ENCODE assay signal across 23 cellular contexts in the genomic region with DNA sequence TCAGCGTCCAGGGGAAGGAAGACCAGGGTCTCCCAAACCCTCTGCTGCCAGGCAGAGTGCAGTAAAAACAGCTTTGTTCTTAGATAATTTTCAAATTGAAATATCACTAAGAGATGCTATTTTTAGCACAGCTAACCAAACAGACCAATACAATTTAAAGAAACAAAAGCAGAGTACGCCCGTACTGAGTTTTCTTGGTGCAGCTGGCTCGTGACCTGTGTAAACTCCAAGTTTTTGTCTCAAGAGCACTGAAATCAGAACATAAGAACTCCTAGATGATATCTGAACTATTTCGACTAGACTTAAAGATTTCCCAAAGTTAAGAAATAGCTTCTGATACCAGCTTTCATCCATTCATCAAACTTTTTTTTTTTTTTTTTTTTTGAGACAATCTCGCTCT. TPM values are rescaled to one million over a fixed set of nuclear protein-coding genes. Genes with fewer than 3 reads are reported as not detected.
"Had no signal": no experiment of that assay in that cellular context is flagged by ENCODE, and none has a peak within 500 bp of the region (broad histone marks: within the 10 kb centered on the region; RNA-seq: fewer than 3 reads in every experiment).

No MANE protein-coding gene starts in this region.

- H3K4me1 ChIP-seq: foreskin keratinocyte, prostate gland had no signal

- ATAC-seq: foreskin keratinocyte; left lobe of liver; naive thymus-derived CD8-positive, alpha-beta T cell; T-helper 17 cell had no signal

- H3K4me3 Mint-ChIP-seq: activated CD4-positive, alpha-beta memory T cell treated with anti-CD3 and anti-CD28 coated beads for 36 hours; activated naive CD4-positive, alpha-beta T cell treated with anti-CD3 and anti-CD28 coated beads, Interleukin-2, amount 50 U/mL, for 24 hours; immature natural killer cell; naive thymus-derived CD8-positive, alpha-beta T cell; T-helper 17 cell had no signal

- H3K4me3 ChIP-seq: adrenal gland, prostate gland, spleen had no signal

- H3K27ac Mint-ChIP-seq: activated CD4-positive, alpha-beta memory T cell treated with anti-CD3 and anti-CD28 coated beads for 36 hours; T-helper 17 cell had no signal

- H3K36me3 ChIP-seq: adrenal gland, prostate gland had no signal

- H3K9me3 Mint-ChIP-seq: activated CD4-positive, alpha-beta memory T cell treated with anti-CD3 and anti-CD28 coated beads for 36 hours; activated naive CD4-positive, alpha-beta T cell treated with anti-CD3 and anti-CD28 coated beads, Interleukin-2, amount 50 U/mL, for 24 hours; immature natural killer cell; naive thymus-derived CD8-positive, alpha-beta T cell had no signal

- DNase-seq: activated CD4-positive, alpha-beta memory T cell treated with anti-CD3 and anti-CD28 coated beads for 36 hours; activated CD4-positive, alpha-beta T cell treated with anti-CD3 and anti-CD28 coated beads for 48 hours; activated gamma-delta T cell treated with Interleukin-2 at 50 U/mL for 16 hours; adrenal gland; cortex of kidney; foreskin keratinocyte; immature natural killer cell; naive thymus-derived CD8-positive, alpha-beta T cell; spleen; stimulated activated CD4-positive, alpha-beta T cell treated with anti-CD3 and anti-CD28 coated beads, Interleukin-4, amount 100 ng/mL, for 1 hour; stimulated activated naive CD4-positive, alpha-beta T cell treated with Interleukin-2 at 50 U/mL for 16 hours; SW 1271; T-helper 17 cell had no signal

- H3K27me3 ChIP-seq: adrenal gland, foreskin keratinocyte, spleen had no signal

- H3K27me3 Mint-ChIP-seq: activated CD4-positive, alpha-beta memory T cell treated with anti-CD3 and anti-CD28 coated beads for 36 hours; activated naive CD4-positive, alpha-beta T cell treated with anti-CD3 and anti-CD28 coated beads, Interleukin-2, amount 50 U/mL, for 24 hours; naive thymus-derived CD8-positive, alpha-beta T cell; T-helper 17 cell had no signal

- H3K9me3 ChIP-seq: adrenal gland, prostate gland, spleen had no signal

- H3K27ac ChIP-seq: adrenal gland, foreskin keratinocyte, prostate gland, spleen had no signal

RNA-seq across cellular contexts. Expression of a gene that starts 24.6 kb away (rescaled TPM):
- total RNA-seq: bronchial epithelial cell, glomerular endothelial cell, kidney epithelial cell, left lobe of liver had no signal

RNA-seq across cellular contexts. Expression of a gene that starts 31.2 kb away (rescaled TPM):
- total RNA-seq: activated CD4-positive, alpha-beta memory T cell treated with anti-CD3 and anti-CD28 coated beads for 36 hours; adrenal gland; astrocyte; bronchial epithelial cell; foreskin keratinocyte; glomerular endothelial cell; kidney epithelial cell; left lobe of liver; lung microvascular endothelial cell; osteoblast; prostate gland; urinary bladder had no signal
- polyA plus RNA-seq: adrenal gland, foreskin keratinocyte, urinary bladder had no signal

RNA-seq across cellular contexts. Expression of a gene that starts 52.2 kb away (rescaled TPM):
- total RNA-seq: left lobe of liver, lung microvascular endothelial cell had no signal
- polyA plus RNA-seq: immature natural killer cell; naive thymus-derived CD8-positive, alpha-beta T cell; urinary bladder had no signal
